ENCODE assay signal across 8 cellular contexts in the genomic region with DNA sequence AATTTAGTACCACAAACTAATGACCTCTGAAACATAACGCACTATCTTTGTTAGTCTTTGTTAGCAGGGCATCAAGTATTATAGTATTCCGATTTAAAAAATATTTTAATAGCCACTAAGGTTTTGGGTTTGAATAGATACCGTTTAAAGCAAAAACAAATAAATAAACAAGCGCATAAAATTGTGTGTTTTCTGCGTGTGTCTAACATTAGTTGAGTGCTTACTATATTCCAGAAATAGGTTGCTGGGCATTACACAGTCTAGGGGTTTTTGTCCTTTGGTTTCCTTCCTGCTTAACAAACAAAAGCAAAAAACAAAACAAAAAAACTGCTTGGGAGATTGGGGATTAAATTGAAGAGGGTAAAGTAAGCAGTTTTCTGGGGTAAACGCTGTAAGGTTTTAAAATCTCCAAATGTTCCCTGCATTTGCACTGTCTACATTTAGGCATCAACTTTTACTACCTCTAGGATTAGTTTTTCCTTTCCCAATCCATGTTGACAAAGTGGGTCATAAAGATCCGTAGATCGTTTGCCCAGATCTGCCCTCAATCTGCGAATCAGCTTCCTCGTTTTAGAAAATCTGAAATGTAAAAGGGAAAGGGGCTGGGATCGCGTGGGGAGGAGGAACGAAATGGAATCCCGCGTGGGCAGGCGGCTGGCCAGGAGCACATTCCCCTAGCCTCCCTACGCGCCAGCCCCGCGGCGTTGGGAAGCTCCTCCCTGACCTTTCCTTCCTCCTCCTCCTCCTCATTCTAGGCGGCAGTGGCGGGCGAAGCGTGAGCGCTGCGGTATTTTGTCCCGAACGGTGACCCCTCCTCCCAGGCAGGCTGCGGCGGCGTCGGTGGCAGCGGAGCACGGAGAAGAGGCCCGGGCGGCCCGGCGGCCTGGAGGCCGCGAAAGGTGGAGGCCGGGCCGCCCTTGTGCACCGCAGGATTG.
DNase-seq lines count a peak whose midpoint lies in the region; ATAC-seq and TF ChIP-seq lines count a peak whose summit lies in the region.

A gene (plus strand): TSS at position 749 of the 935 bp plus-strand sequence. CDS start 382 bp downstream, outside the sequence.

- H3K4me3 ChIP-seq in cardiac fibroblast (replicated peaks in 1 of 2; ENCODE audit: low read depth in 2 of 2, low read length in 2 of 2) (peak within 1 kb of the TSS; percentile 75 to 81), skin epidermis (peak within 1 kb of the TSS; percentile 60 to 97 (median 73))

- H3K27me3 Mint-ChIP-seq in T-helper 1 cell treated with Interleukin-12 subunit alpha and Interleukin-12 subunit beta and Interleukin-4 antibody, amounts not matched to agents 30 μg/mL and 1 μg/mL, for 36 hours (ENCODE audit: low read depth): peaks cover 32% of the 10 kb centered on the region

- peak within 1 kb of the TSS; percentile 71 to 93 (median 87) for H3K27ac ChIP-seq in skin epidermis

- DNase-seq in NCI-H1436 (lab: John Stamatoyannopoulos, UW) (peak; percentile 24), NCI-H1436 treated with DMSO at 0.1 percent for 48 hours (lab: John Stamatoyannopoulos, UW) (no peak), NCI-H1417 treated with DMSO at 0.1 percent for 48 hours (lab: John Stamatoyannopoulos, UW) (peak; percentile 45), cardiac fibroblast (ENCODE audit: low read depth in 2 of 2) (peak; percentile 72 to 82), iris pigment epithelial cell (ENCODE audit: low read depth) (peak; percentile 61)

- peaks cover 3% of the 10 kb centered on the region for H3K9me3 Mint-ChIP-seq in T-helper 1 cell treated with Interleukin-12 subunit alpha and Interleukin-12 subunit beta and Interleukin-4 antibody, amounts not matched to agents 30 μg/mL and 1 μg/mL, for 36 hours

- peak; percentile 67 for ATAC-seq in HG02852 (IDR thresholded peaks at IDR 0.05; ENCODE audit: unreplicated experiment)

- TF ChIP-seq CTCF in cardiac fibroblast (IDR thresholded peaks at IDR 0.05; ENCODE audit: low read depth, low read length): no peak

- H3K36me3 Mint-ChIP-seq in T-helper 1 cell treated with Interleukin-12 subunit alpha and Interleukin-12 subunit beta and Interleukin-4 antibody, amounts not matched to agents 30 μg/mL and 1 μg/mL, for 36 hours (ENCODE audit: low read depth): peaks cover 3% of the 10 kb centered on the region

- H3K27ac Mint-ChIP-seq in T-helper 1 cell treated with Interleukin-12 subunit alpha and Interleukin-12 subunit beta and Interleukin-4 antibody, amounts not matched to agents 30 μg/mL and 1 μg/mL, for 36 hours: peak within 1 kb of the TSS; percentile 77

- H3K4me1 Mint-ChIP-seq in T-helper 1 cell treated with Interleukin-12 subunit alpha and Interleukin-12 subunit beta and Interleukin-4 antibody, amounts not matched to agents 30 μg/mL and 1 μg/mL, for 36 hours (ENCODE audit: low read depth): peaks cover 21% of the 10 kb centered on the region

- peak within 1 kb of the TSS; percentile 93 for H3K4me3 Mint-ChIP-seq in T-helper 1 cell treated with Interleukin-12 subunit alpha and Interleukin-12 subunit beta and Interleukin-4 antibody, amounts not matched to agents 30 μg/mL and 1 μg/mL, for 36 hours
